11 cellular contexts compared by ENCODE assay signal in genomic region chr6:100078509-100078908, GRCh38.
DNase-seq lines count a peak whose midpoint lies in the region; ATAC-seq and TF ChIP-seq lines count a peak whose summit lies in the region.
"Had no signal": no experiment of that assay in that cellular context is flagged by ENCODE, and none has a peak within 500 bp of the region (broad histone marks: within the 10 kb centered on the region; RNA-seq: fewer than 3 reads in every experiment).

No MANE protein-coding gene starts in this region.

- no peak overlapping the region for H3K27ac Mint-ChIP-seq in chondrocyte (ENCODE audit: unreplicated experiment)
- no peak overlapping the region for H3K27ac Mint-ChIP-seq in naive thymus-derived CD4-positive, alpha-beta T cell
- H3K27ac Mint-ChIP-seq: activated T-cell treated with anti-CD3 and anti-CD28 coated beads, Interleukin-2, amount 50 U/mL, for 72 hours; B cell had no signal

- DNase-seq in NCI-H2081 (lab: John Stamatoyannopoulos, UW) (peak; percentile 1 to 7), NCI-H2081 treated with DMSO at 0.1 percent for 48 hours (lab: John Stamatoyannopoulos, UW) (no peak), chondrocyte (ENCODE audit: low spot score) (no peak), psoas muscle (peak in 1 of 2 donors; percentile 27), NCI-H774 (lab: John Stamatoyannopoulos, UW) (no peak), NOMO-1 treated with dmso at 0.1 percent for 144 hours (lab: John Stamatoyannopoulos, UW; ENCODE audit: unreplicated experiment) (no peak)
- peak; percentile 45 for DNase-seq in Jurkat, Clone E6-1 (ENCODE audit: low read depth, low spot score)
- DNase-seq in naive thymus-derived CD4-positive, alpha-beta T cell = no peak
- DNase-seq: activated T-cell treated with anti-CD3 and anti-CD28 coated beads, Interleukin-2, amount 50 U/mL, for 72 hours had no signal

- H3K27me3 Mint-ChIP-seq in chondrocyte (ENCODE audit: low read depth) = peaks cover 33% of the 10 kb centered on the region
- H3K27me3 Mint-ChIP-seq in naive thymus-derived CD4-positive, alpha-beta T cell = peaks cover 0 to 17% (median 11%) of the 10 kb centered on the region in 5 donors

- H3K9me3 Mint-ChIP-seq in chondrocyte (ENCODE audit: low read depth) = no peaks in the 10 kb centered on the region
- H3K9me3 Mint-ChIP-seq in naive thymus-derived CD4-positive, alpha-beta T cell = peaks cover 0 to 2% (median 0%) of the 10 kb centered on the region in 11 donors
- H3K9me3 Mint-ChIP-seq: activated T-cell treated with anti-CD3 and anti-CD28 coated beads, Interleukin-2, amount 50 U/mL, for 72 hours had no signal

- H3K9me3 ChIP-seq in psoas muscle = no peaks in the 10 kb centered on the region
- no peaks in the 10 kb centered on the region for H3K9me3 ChIP-seq in naive thymus-derived CD4-positive, alpha-beta T cell (ENCODE audit: control insufficient read depth in 2 of 3, low read length in 3 of 3)
- H3K9me3 ChIP-seq: thoracic aorta had no signal

- H3K4me1 Mint-ChIP-seq in chondrocyte (ENCODE audit: low read depth) = no peaks in the 10 kb centered on the region
- H3K4me1 Mint-ChIP-seq in naive thymus-derived CD4-positive, alpha-beta T cell = no peaks in the 10 kb centered on the region
- H3K4me1 Mint-ChIP-seq: B cell had no signal

- TF ChIP-seq CTCF in chondrocyte (IDR thresholded peaks at IDR 0.05) = peak; percentile 74
- TF ChIP-seq CTCF in psoas muscle (IDR thresholded peaks at IDR 0.05) = peak; percentile 37

- peak; percentile 98 to 100 (median 98) for ATAC-seq in psoas muscle
- no peak for ATAC-seq in naive thymus-derived CD4-positive, alpha-beta T cell

- peaks cover 10% of the 10 kb centered on the region for H3K4me1 ChIP-seq in psoas muscle
- H3K4me1 ChIP-seq in naive thymus-derived CD4-positive, alpha-beta T cell (ENCODE audit: control insufficient read depth in 2 of 2, insufficient read depth in 2 of 2, low read length in 2 of 2) = no peaks in the 10 kb centered on the region

- intact Hi-C loops in psoas muscle (cut with DNase I) = no loop called here
- intact Hi-C loops in naive thymus-derived CD4-positive, alpha-beta T cell (cut with micrococcal nuclease) = no loop called here

- 17 to 24% (median 23%) methylated on average over 5 of the region's 5 CpGs for WGBS in psoas muscle, 3 donors

- no peak overlapping the region for H3K4me3 Mint-ChIP-seq in chondrocyte (ENCODE audit: unreplicated experiment)
- no peak overlapping the region for H3K4me3 Mint-ChIP-seq in naive thymus-derived CD4-positive, alpha-beta T cell
- H3K4me3 Mint-ChIP-seq: activated T-cell treated with anti-CD3 and anti-CD28 coated beads, Interleukin-2, amount 50 U/mL, for 72 hours; B cell had no signal

- H3K36me3 ChIP-seq in psoas muscle (ENCODE audit: insufficient read depth in 1 of 2, low read depth in 1 of 2) = no peaks in the 10 kb centered on the region
- no peaks in the 10 kb centered on the region for H3K36me3 ChIP-seq in naive thymus-derived CD4-positive, alpha-beta T cell (ENCODE audit: control insufficient read depth in 2 of 3, insufficient read depth in 3 of 3, low read length in 3 of 3)
- H3K36me3 ChIP-seq: thoracic aorta had no signal

- H3K4me3 ChIP-seq in Jurkat, Clone E6-1 (ENCODE audit: low read length) = no peak overlapping the region
- no peak overlapping the region for H3K4me3 ChIP-seq in psoas muscle
- no peak overlapping the region for H3K4me3 ChIP-seq in naive thymus-derived CD4-positive, alpha-beta T cell (ENCODE audit: low read length)
- H3K4me3 ChIP-seq: thoracic aorta had no signal

- H3K27ac ChIP-seq in psoas muscle = peak overlapping the region; percentile 24
- no peak overlapping the region for H3K27ac ChIP-seq in naive thymus-derived CD4-positive, alpha-beta T cell (ENCODE audit: low read depth, low read length)
- H3K27ac ChIP-seq: thoracic aorta had no signal

- no peaks in the 10 kb centered on the region for H3K27me3 ChIP-seq in psoas muscle (ENCODE audit: insufficient read depth in 3 of 3, low read length in 2 of 3)
- H3K27me3 ChIP-seq in naive thymus-derived CD4-positive, alpha-beta T cell (ENCODE audit: control insufficient read depth in 2 of 2, insufficient read depth in 2 of 2, low read length in 2 of 2) = no peaks in the 10 kb centered on the region

- CTCF ChIA-PET in naive thymus-derived CD4-positive, alpha-beta T cell (lab: Charles Lee) = interaction anchor here (0.6 kb wide), 1 partner anchor 22 kb away, joined by 3 read pairs; no protein-coding TSS in a partner anchor

- H3K36me3 Mint-ChIP-seq in chondrocyte (ENCODE audit: low read depth) = no peaks in the 10 kb centered on the region
- H3K36me3 Mint-ChIP-seq in naive thymus-derived CD4-positive, alpha-beta T cell = no peaks in the 10 kb centered on the region

- POLR2A ChIA-PET in naive thymus-derived CD4-positive, alpha-beta T cell (lab: Charles Lee) = no interaction called here

Comparison
In these comparisons a context has a peak if more than half of its experiments do, and no peak if none do; other contexts are left out.
1. DNase-seq: peak in NCI-H2081 (2 of 2) and Jurkat, Clone E6-1 (single experiment); none in NCI-H2081 treated with DMSO at 0.1 percent for 48 hours (single experiment), chondrocyte (single experiment), NCI-H774 (single experiment), NOMO-1 treated with dmso at 0.1 percent for 144 hours (single experiment) and naive thymus-derived CD4-positive, alpha-beta T cell (0 of 9).